8 cellular contexts compared by ENCODE assay signal in genomic region chr5:141960449-141961323, GRCh38. TPM values are rescaled to one million over a fixed set of nuclear protein-coding genes. Genes with fewer than 3 reads are reported as not detected.
DNase-seq lines count a peak whose midpoint lies in the region; ATAC-seq and TF ChIP-seq lines count a peak whose summit lies in the region.

No MANE protein-coding gene starts in this region.

- H3K27ac ChIP-seq in C4-2B (no peak overlapping the region), right lobe of liver (no peak overlapping the region)

- 17% methylated on average over 11 of the region's 14 CpGs for WGBS in right lobe of liver (ENCODE audit: insufficient coverage, low coverage, low lambda C conversion rate, missing lambda C conversion rate)

- no peak overlapping the region for H3K27ac Mint-ChIP-seq in chondrocyte (ENCODE audit: unreplicated experiment)

- no peaks in the 10 kb centered on the region for H3K27me3 ChIP-seq in right lobe of liver

- H3K4me1 Mint-ChIP-seq in chondrocyte (ENCODE audit: low read depth), result peaks cover 6% of the 10 kb centered on the region

- TF ChIP-seq CTCF in C4-2B (conservative IDR thresholded peaks at IDR 0.05), result peak; percentile 88
- peak; percentile 94 for TF ChIP-seq CTCF in chondrocyte (IDR thresholded peaks at IDR 0.05)
- TF ChIP-seq CTCF in right lobe of liver (IDR thresholded peaks at IDR 0.05), result peak; percentile 85 to 94 (median 89)

- DNase-seq in GM19240 (ENCODE audit: insufficient read length, low spot score) (peak; percentile 79), NCI-H446 (lab: John Stamatoyannopoulos, UW) (peak; percentile 75 to 91), chondrocyte (ENCODE audit: low spot score) (no peak), right lobe of liver (peak; percentile 86 to 89 (median 88))
- peak; percentile 79 for DNase-seq in activated CD4-positive, alpha-beta T cell treated with anti-CD3 and anti-CD28 coated beads for 1 hour
- peak; percentile 79 to 86 (median 83) for DNase-seq in stimulated activated CD4-positive, alpha-beta T cell treated with anti-CD3 and anti-CD28 coated beads, TNF-alpha, amount 100 ng/mL, for 48 hours (ENCODE audit: low read depth in 3 of 3)

- TF ChIP-seq POLR2A in right lobe of liver (IDR thresholded peaks at IDR 0.05), result no peak

- intact Hi-C loops in right lobe of liver (cut with DNase I), result no loop called here

- H3K9me3 ChIP-seq in right lobe of liver, result no peaks in the 10 kb centered on the region

- ATAC-seq in HG03378 (IDR thresholded peaks at IDR 0.05; ENCODE audit: unreplicated experiment), result peak; percentile 95
- peak; percentile 87 to 90 (median 90) for ATAC-seq in right lobe of liver

- no peaks in the 10 kb centered on the region for H3K36me3 ChIP-seq in right lobe of liver

- no peaks in the 10 kb centered on the region for H3K36me3 Mint-ChIP-seq in chondrocyte (ENCODE audit: low read depth)

- H3K9me3 Mint-ChIP-seq in chondrocyte (ENCODE audit: low read depth), result no peaks in the 10 kb centered on the region

- H3K27me3 Mint-ChIP-seq in chondrocyte (ENCODE audit: low read depth), result no peaks in the 10 kb centered on the region

- H3K4me3 ChIP-seq in right lobe of liver, result no peak overlapping the region

- no peak overlapping the region for H3K4me3 Mint-ChIP-seq in chondrocyte (ENCODE audit: unreplicated experiment)

- H3K4me1 ChIP-seq in right lobe of liver, result peaks cover 0 to 3% (median 0%) of the 10 kb centered on the region in 4 donors

RNA-seq across cellular contexts. Expression of gene PCDH12, which starts 2.7 kb away (rescaled TPM):
- total RNA-seq in chondrocyte (0.02 TPM in 1 of 3 replicates, not detected in the others), right lobe of liver (1 to 10 TPM; 1.5 to 4.4 (median 1.9) TPM)

RNA-seq across cellular contexts. Expression of gene RNF14, which starts 8.2 kb away (rescaled TPM):
- total RNA-seq in chondrocyte (80.4 to 83.6 TPM (median 83.5 TPM) in 3 replicates), right lobe of liver (10 to 100 TPM; 34.8 to 54.8 (median 41.8) TPM)

RNA-seq across cellular contexts. Expression of gene DELE1, which starts 37.0 kb away (rescaled TPM):
- total RNA-seq in chondrocyte, result 43.8 to 52.4 TPM (median 45.0 TPM) in 3 replicates
- 10 to 100 TPM; 39.4 to 57.9 (median 43.8) TPM for total RNA-seq in right lobe of liver

RNA-seq across cellular contexts. Expression of gene GNPDA1, which starts 52.1 kb away (rescaled TPM):
- total RNA-seq in chondrocyte (31.2 to 41.8 TPM (median 34.5 TPM) in 3 replicates), right lobe of liver (10 to 100 TPM in 4 of 6 experiments, 1 to 10 TPM in 2; 6.3 to 22.1 (median 14.9) TPM)
